11 cellular contexts compared by ENCODE assay signal in genomic region chr10:124707546-124707945, GRCh38. TPM values are rescaled to one million over a fixed set of nuclear protein-coding genes. Genes with fewer than 3 reads are reported as not detected.
DNase-seq lines count a peak whose midpoint lies in the region; ATAC-seq and TF ChIP-seq lines count a peak whose summit lies in the region.
"Had no signal": no experiment of that assay in that cellular context is flagged by ENCODE, and none has a peak within 500 bp of the region (broad histone marks: within the 10 kb centered on the region; RNA-seq: fewer than 3 reads in every experiment).

No MANE protein-coding gene starts in this region.

- no peaks in the 10 kb centered on the region for H3K27me3 Mint-ChIP-seq in activated naive CD8-positive, alpha-beta T cell
- H3K27me3 Mint-ChIP-seq in activated naive CD8-positive, alpha-beta T cell treated with anti-CD3 and anti-CD28 coated beads, Interleukin-2, amount 50 U/mL, for 24 hours = no peaks in the 10 kb centered on the region
- no peaks in the 10 kb centered on the region for H3K27me3 Mint-ChIP-seq in naive thymus-derived CD8-positive, alpha-beta T cell
- no peaks in the 10 kb centered on the region for H3K27me3 Mint-ChIP-seq in type B pancreatic cell

- no peak for DNase-seq in activated naive CD8-positive, alpha-beta T cell treated with anti-CD3 and anti-CD28 coated beads, Interleukin-2, amount 50 U/mL, for 24 hours
- peak; percentile 40 for DNase-seq in amniotic epithelial cell (ENCODE audit: low read depth)
- peak in 1 of 10 donors; percentile 23 for DNase-seq in naive thymus-derived CD8-positive, alpha-beta T cell
- no peak for DNase-seq in type B pancreatic cell (ENCODE audit: extremely low spot score, unreplicated experiment)
- no peak for DNase-seq in putamen (ENCODE audit: low spot score)
- no peak for DNase-seq in activated naive CD4-positive, alpha-beta T cell treated with anti-CD3 and anti-CD28 coated beads, Interleukin-2, amount 50 U/mL, for 16 hours
- no peak for DNase-seq in NAMALWA (ENCODE audit: low spot score)
- DNase-seq: activated CD8-positive, alpha-beta memory T cell treated with anti-CD3 and anti-CD28 coated beads, Interleukin-2, amount 50 U/mL, for 48 hours; body of pancreas; stimulated activated naive CD4-positive, alpha-beta T cell treated with Interleukin-2 at 50 U/mL for 16 hours had no signal

- no peak for ATAC-seq in activated naive CD8-positive, alpha-beta T cell treated with anti-CD3 and anti-CD28 coated beads, Interleukin-2, amount 50 U/mL, for 24 hours
- no peak for ATAC-seq in naive thymus-derived CD8-positive, alpha-beta T cell

- no peak for TF ChIP-seq CTCF in type B pancreatic cell (conservative IDR thresholded peaks at IDR 0.05)

- H3K4me1 Mint-ChIP-seq in activated naive CD8-positive, alpha-beta T cell (ENCODE audit: low read depth) = peaks cover 73% of the 10 kb centered on the region
- peaks cover 88% of the 10 kb centered on the region for H3K4me1 Mint-ChIP-seq in activated naive CD8-positive, alpha-beta T cell treated with anti-CD3 and anti-CD28 coated beads, Interleukin-2, amount 50 U/mL, for 24 hours
- H3K4me1 Mint-ChIP-seq in naive thymus-derived CD8-positive, alpha-beta T cell = peaks cover 40 to 92% (median 79%) of the 10 kb centered on the region in 4 donors
- H3K4me1 Mint-ChIP-seq in type B pancreatic cell (ENCODE audit: unreplicated experiment) = peaks cover 39% of the 10 kb centered on the region

- POLR2A ChIA-PET in naive thymus-derived CD8-positive, alpha-beta T cell (lab: Charles Lee) = interaction anchor here (1.1 to 2.9 kb wide), 3 partner anchors 11 to 21 kb away, joined by 3 to 19 read pairs (median 5); no protein-coding TSS in a partner anchor

- H3K27ac Mint-ChIP-seq in activated naive CD8-positive, alpha-beta T cell = peak overlapping the region; percentile 73
- H3K27ac Mint-ChIP-seq in activated naive CD8-positive, alpha-beta T cell treated with anti-CD3 and anti-CD28 coated beads, Interleukin-2, amount 50 U/mL, for 24 hours = no peak overlapping the region
- H3K27ac Mint-ChIP-seq in naive thymus-derived CD8-positive, alpha-beta T cell = peak overlapping the region in 7 of 10 donors; percentile 3 to 90 (median 47)
- H3K27ac Mint-ChIP-seq in type B pancreatic cell = peak overlapping the region; percentile 22

- H3K4me3 Mint-ChIP-seq in activated naive CD8-positive, alpha-beta T cell = no peak overlapping the region
- H3K4me3 Mint-ChIP-seq in activated naive CD8-positive, alpha-beta T cell treated with anti-CD3 and anti-CD28 coated beads, Interleukin-2, amount 50 U/mL, for 24 hours = no peak overlapping the region
- peak overlapping the region in 1 of 10 donors; percentile 52 for H3K4me3 Mint-ChIP-seq in naive thymus-derived CD8-positive, alpha-beta T cell
- no peak overlapping the region for H3K4me3 Mint-ChIP-seq in type B pancreatic cell

- H3K36me3 Mint-ChIP-seq in activated naive CD8-positive, alpha-beta T cell = peaks cover 5% of the 10 kb centered on the region
- H3K36me3 Mint-ChIP-seq in activated naive CD8-positive, alpha-beta T cell treated with anti-CD3 and anti-CD28 coated beads, Interleukin-2, amount 50 U/mL, for 24 hours (ENCODE audit: low read depth) = peaks cover 6% of the 10 kb centered on the region
- peaks cover 0 to 15% (median 4%) of the 10 kb centered on the region in 3 donors for H3K36me3 Mint-ChIP-seq in naive thymus-derived CD8-positive, alpha-beta T cell
- peaks cover 11% of the 10 kb centered on the region for H3K36me3 Mint-ChIP-seq in type B pancreatic cell

- no peaks in the 10 kb centered on the region for H3K9me3 Mint-ChIP-seq in activated naive CD8-positive, alpha-beta T cell (ENCODE audit: low read depth)
- no peaks in the 10 kb centered on the region for H3K9me3 Mint-ChIP-seq in activated naive CD8-positive, alpha-beta T cell treated with anti-CD3 and anti-CD28 coated beads, Interleukin-2, amount 50 U/mL, for 24 hours
- H3K9me3 Mint-ChIP-seq in naive thymus-derived CD8-positive, alpha-beta T cell = no peaks in the 10 kb centered on the region
- no peaks in the 10 kb centered on the region for H3K9me3 Mint-ChIP-seq in type B pancreatic cell

RNA-seq across cellular contexts. Expression of gene FAM53B, which starts 36.6 kb away (rescaled TPM):
- total RNA-seq in naive thymus-derived CD8-positive, alpha-beta T cell = 10 to 100 TPM; 22.2 to 23.2 TPM
- 10 to 100 TPM in 2 of 3 donors, 1 to 10 TPM in 1; 2.4 to 15.1 (median 11.9) TPM for polyA plus RNA-seq in naive thymus-derived CD8-positive, alpha-beta T cell
- total RNA-seq in type B pancreatic cell (ENCODE audit: low replicate concordance) = 25.9 and 35.9 TPM in 2 replicates
